Comparison of ENCODE assay signal across 1 cellular context in the genomic region with DNA sequence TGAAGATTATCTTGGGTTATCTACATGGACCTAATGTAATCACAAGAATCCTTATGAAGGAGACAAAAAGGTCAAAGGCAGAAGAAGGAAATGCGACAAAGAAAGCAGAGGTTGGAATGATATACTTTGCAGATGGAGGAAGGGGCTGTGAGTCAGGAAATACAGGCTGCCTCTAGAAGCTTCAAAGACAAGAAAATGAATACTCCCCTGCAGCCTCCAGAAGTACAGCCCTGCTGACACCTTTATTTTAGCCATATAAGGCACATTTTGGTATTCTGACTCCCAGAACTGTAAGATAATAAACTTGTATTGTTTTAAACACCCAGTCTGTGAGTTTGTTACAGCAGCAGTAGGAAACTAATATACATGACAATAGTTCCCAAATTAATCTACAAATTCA.
TF ChIP-seq lines count a peak whose summit lies in the region.

No MANE protein-coding gene starts in this region.

TF ChIP-seq in H1, 55 proteins besides CTCF, POLR2A, EP300 and RAD21:
- TF ChIP-seq JUN (IDR thresholded peaks at IDR 0.05; ENCODE audit: low read depth, low read length) (no peak), SRF (IDR thresholded peaks at IDR 0.05; ENCODE audit: low read depth, low read length) (peak; percentile 57; the same call in 1 of the 2 replicates)
